11 cellular contexts compared by ENCODE assay signal in the genomic region with DNA sequence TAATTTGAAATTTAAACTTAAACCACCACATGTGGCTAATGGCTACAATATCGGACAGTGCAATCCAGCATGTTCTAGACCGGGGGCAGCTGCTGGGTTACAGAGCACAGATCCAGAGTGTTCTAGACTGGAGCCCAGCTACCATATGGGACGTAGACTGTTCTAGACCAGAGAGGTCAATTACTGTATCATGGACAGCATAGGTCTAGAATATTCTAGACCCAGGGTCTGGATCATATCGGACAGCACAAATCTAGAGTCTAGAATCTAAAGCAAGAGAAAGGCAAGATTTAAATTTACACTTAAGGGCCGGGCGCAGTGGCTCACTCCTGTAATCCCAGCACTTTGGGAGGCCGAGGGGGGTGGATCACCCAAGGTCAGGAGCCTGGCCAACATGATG. TPM values are rescaled to one million over a fixed set of nuclear protein-coding genes. Genes with fewer than 3 reads are reported as not detected.
"Had no signal": no experiment of that assay in that cellular context is flagged by ENCODE, and none has a peak within 500 bp of the region (broad histone marks: within the 10 kb centered on the region; RNA-seq: fewer than 3 reads in every experiment).

No MANE protein-coding gene starts in this region.

- H3K4me1 ChIP-seq: HAP-1 had no signal

- FAIRE-seq: H1, H54 had no signal

- DNase-seq: GM23248, GOT3, H7, H9, HCEC 1CT, HFFc6 had no signal

- H3K9ac ChIP-seq: GM23248 had no signal

- H3K36me3 ChIP-seq: HAP-1 had no signal

- H3K9me3 ChIP-seq: HAP-1 had no signal

- ATAC-seq: GM23338, HCT116 had no signal

- H3K4me3 ChIP-seq: GM23248, GM23338, HAP-1 had no signal

- H3K4me2 ChIP-seq: GM23338 had no signal

- H2AFZ ChIP-seq: GM23248, GM23338 had no signal

- H3K27ac ChIP-seq: GM23248 had no signal

RNA-seq across cellular contexts. Expression of a gene that starts 37.9 kb away (rescaled TPM):
- polyA plus RNA-seq: GM23248 had no signal
